In the genomic region with DNA sequence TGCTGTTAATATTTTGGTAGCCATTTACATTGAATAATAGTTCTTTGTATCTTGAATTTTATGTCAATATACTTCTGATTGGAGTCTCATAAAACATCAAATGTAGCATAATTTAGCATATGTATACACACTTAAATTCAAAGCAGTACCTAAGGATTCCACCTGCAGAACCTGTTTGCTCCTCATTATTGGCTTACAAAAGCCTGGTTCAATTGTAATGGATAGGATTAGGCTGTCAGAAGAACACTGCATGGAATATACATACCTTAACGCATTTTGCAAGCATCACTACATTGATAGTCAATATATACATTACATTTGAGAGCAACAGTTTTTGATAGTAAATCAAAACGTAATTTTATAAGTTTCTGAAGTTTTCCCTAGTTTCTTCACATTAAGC, we compare ENCODE assay signal across 2 cellular contexts.
TF ChIP-seq lines count a peak whose summit lies in the region.

No MANE protein-coding gene starts in this region.

TF ChIP-seq in GM23338, 12 proteins besides CTCF, POLR2A, EP300 and RAD21 (continued from another document):
- TF ChIP-seq, protein P1, sequence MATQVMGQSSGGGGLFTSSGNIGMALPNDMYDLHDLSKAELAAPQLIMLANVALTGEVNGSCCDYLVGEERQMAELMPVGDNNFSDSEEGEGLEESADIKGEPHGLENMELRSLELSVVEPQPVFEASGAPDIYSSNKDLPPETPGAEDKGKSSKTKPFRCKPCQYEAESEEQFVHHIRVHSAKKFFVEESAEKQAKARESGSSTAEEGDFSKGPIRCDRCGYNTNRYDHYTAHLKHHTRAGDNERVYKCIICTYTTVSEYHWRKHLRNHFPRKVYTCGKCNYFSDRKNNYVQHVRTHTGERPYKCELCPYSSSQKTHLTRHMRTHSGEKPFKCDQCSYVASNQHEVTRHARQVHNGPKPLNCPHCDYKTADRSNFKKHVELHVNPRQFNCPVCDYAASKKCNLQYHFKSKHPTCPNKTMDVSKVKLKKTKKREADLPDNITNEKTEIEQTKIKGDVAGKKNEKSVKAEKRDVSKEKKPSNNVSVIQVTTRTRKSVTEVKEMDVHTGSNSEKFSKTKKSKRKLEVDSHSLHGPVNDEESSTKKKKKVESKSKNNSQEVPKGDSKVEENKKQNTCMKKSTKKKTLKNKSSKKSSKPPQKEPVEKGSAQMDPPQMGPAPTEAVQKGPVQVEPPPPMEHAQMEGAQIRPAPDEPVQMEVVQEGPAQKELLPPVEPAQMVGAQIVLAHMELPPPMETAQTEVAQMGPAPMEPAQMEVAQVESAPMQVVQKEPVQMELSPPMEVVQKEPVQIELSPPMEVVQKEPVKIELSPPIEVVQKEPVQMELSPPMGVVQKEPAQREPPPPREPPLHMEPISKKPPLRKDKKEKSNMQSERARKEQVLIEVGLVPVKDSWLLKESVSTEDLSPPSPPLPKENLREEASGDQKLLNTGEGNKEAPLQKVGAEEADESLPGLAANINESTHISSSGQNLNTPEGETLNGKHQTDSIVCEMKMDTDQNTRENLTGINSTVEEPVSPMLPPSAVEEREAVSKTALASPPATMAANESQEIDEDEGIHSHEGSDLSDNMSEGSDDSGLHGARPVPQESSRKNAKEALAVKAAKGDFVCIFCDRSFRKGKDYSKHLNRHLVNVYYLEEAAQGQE (IDR thresholded peaks at IDR 0.05; ENCODE audit: unreplicated experiment), result no peak
- TF ChIP-seq POLR2AphosphoS5 (IDR thresholded peaks at IDR 0.05; ENCODE audit: low read depth) (no peak), ZNF114 (CRISPR knock-in tag; IDR thresholded peaks at IDR 0.05) (no peak)
- TF ChIP-seq, protein P2, sequence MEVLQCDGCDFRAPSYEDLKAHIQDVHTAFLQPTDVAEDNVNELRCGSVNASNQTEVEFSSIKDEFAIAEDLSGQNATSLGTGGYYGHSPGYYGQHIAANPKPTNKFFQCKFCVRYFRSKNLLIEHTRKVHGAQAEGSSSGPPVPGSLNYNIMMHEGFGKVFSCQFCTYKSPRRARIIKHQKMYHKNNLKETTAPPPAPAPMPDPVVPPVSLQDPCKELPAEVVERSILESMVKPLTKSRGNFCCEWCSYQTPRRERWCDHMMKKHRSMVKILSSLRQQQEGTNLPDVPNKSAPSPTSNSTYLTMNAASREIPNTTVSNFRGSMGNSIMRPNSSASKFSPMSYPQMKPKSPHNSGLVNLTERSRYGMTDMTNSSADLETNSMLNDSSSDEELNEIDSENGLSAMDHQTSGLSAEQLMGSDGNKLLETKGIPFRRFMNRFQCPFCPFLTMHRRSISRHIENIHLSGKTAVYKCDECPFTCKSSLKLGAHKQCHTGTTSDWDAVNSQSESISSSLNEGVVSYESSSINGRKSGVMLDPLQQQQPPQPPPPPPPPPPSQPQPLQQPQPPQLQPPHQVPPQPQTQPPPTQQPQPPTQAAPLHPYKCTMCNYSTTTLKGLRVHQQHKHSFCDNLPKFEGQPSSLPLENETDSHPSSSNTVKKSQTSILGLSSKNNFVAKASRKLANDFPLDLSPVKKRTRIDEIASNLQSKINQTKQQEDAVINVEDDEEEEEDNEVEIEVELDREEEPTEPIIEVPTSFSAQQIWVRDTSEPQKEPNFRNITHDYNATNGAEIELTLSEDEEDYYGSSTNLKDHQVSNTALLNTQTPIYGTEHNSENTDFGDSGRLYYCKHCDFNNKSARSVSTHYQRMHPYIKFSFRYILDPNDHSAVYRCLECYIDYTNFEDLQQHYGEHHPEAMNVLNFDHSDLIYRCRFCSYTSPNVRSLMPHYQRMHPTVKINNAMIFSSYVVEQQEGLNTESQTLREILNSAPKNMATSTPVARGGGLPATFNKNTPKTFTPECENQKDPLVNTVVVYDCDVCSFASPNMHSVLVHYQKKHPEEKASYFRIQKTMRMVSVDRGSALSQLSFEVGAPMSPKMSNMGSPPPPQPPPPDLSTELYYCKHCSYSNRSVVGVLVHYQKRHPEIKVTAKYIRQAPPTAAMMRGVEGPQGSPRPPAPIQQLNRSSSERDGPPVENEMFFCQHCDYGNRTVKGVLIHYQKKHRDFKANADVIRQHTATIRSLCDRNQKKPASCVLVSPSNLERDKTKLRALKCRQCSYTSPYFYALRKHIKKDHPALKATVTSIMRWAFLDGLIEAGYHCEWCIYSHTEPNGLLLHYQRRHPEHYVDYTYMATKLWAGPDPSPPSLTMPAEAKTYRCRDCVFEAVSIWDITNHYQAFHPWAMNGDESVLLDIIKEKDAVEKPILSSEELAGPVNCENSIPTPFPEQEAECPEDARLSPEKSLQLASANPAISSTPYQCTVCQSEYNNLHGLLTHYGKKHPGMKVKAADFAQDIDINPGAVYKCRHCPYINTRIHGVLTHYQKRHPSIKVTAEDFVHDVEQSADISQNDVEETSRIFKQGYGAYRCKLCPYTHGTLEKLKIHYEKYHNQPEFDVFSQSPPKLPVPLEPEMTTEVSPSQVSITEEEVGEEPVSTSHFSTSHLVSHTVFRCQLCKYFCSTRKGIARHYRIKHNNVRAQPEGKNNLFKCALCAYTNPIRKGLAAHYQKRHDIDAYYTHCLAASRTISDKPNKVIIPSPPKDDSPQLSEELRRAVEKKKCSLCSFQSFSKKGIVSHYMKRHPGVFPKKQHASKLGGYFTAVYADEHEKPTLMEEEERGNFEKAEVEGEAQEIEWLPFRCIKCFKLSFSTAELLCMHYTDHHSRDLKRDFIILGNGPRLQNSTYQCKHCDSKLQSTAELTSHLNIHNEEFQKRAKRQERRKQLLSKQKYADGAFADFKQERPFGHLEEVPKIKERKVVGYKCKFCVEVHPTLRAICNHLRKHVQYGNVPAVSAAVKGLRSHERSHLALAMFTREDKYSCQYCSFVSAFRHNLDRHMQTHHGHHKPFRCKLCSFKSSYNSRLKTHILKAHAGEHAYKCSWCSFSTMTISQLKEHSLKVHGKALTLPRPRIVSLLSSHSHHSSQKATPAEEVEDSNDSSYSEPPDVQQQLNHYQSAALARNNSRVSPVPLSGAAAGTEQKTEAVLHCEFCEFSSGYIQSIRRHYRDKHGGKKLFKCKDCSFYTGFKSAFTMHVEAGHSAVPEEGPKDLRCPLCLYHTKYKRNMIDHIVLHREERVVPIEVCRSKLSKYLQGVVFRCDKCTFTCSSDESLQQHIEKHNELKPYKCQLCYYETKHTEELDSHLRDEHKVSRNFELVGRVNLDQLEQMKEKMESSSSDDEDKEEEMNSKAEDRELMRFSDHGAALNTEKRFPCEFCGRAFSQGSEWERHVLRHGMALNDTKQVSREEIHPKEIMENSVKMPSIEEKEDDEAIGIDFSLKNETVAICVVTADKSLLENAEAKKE (CRISPR knock-in tag; IDR thresholded peaks at IDR 0.05), result no peak
TF ChIP-seq in GM23338: peak in this region for 0.

TF ChIP-seq in WTC11, 78 proteins besides CTCF, POLR2A, EP300 and RAD21 (continued from another document):
- TF ChIP-seq, protein P3, sequence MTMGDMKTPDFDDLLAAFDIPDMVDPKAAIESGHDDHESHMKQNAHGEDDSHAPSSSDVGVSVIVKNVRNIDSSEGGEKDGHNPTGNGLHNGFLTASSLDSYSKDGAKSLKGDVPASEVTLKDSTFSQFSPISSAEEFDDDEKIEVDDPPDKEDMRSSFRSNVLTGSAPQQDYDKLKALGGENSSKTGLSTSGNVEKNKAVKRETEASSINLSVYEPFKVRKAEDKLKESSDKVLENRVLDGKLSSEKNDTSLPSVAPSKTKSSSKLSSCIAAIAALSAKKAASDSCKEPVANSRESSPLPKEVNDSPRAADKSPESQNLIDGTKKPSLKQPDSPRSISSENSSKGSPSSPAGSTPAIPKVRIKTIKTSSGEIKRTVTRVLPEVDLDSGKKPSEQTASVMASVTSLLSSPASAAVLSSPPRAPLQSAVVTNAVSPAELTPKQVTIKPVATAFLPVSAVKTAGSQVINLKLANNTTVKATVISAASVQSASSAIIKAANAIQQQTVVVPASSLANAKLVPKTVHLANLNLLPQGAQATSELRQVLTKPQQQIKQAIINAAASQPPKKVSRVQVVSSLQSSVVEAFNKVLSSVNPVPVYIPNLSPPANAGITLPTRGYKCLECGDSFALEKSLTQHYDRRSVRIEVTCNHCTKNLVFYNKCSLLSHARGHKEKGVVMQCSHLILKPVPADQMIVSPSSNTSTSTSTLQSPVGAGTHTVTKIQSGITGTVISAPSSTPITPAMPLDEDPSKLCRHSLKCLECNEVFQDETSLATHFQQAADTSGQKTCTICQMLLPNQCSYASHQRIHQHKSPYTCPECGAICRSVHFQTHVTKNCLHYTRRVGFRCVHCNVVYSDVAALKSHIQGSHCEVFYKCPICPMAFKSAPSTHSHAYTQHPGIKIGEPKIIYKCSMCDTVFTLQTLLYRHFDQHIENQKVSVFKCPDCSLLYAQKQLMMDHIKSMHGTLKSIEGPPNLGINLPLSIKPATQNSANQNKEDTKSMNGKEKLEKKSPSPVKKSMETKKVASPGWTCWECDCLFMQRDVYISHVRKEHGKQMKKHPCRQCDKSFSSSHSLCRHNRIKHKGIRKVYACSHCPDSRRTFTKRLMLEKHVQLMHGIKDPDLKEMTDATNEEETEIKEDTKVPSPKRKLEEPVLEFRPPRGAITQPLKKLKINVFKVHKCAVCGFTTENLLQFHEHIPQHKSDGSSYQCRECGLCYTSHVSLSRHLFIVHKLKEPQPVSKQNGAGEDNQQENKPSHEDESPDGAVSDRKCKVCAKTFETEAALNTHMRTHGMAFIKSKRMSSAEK (CRISPR knock-in tag; IDR thresholded peaks at IDR 0.05; ENCODE audit: borderline replicate concordance), result no peak
- TF ChIP-seq, protein P4, sequence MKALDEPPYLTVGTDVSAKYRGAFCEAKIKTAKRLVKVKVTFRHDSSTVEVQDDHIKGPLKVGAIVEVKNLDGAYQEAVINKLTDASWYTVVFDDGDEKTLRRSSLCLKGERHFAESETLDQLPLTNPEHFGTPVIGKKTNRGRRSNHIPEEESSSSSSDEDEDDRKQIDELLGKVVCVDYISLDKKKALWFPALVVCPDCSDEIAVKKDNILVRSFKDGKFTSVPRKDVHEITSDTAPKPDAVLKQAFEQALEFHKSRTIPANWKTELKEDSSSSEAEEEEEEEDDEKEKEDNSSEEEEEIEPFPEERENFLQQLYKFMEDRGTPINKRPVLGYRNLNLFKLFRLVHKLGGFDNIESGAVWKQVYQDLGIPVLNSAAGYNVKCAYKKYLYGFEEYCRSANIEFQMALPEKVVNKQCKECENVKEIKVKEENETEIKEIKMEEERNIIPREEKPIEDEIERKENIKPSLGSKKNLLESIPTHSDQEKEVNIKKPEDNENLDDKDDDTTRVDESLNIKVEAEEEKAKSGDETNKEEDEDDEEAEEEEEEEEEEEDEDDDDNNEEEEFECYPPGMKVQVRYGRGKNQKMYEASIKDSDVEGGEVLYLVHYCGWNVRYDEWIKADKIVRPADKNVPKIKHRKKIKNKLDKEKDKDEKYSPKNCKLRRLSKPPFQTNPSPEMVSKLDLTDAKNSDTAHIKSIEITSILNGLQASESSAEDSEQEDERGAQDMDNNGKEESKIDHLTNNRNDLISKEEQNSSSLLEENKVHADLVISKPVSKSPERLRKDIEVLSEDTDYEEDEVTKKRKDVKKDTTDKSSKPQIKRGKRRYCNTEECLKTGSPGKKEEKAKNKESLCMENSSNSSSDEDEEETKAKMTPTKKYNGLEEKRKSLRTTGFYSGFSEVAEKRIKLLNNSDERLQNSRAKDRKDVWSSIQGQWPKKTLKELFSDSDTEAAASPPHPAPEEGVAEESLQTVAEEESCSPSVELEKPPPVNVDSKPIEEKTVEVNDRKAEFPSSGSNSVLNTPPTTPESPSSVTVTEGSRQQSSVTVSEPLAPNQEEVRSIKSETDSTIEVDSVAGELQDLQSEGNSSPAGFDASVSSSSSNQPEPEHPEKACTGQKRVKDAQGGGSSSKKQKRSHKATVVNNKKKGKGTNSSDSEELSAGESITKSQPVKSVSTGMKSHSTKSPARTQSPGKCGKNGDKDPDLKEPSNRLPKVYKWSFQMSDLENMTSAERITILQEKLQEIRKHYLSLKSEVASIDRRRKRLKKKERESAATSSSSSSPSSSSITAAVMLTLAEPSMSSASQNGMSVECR (CRISPR knock-in tag; IDR thresholded peaks at IDR 0.05; ENCODE audit: borderline replicate concordance), result no peak
- TF ChIP-seq RORB (CRISPR knock-in tag; IDR thresholded peaks at IDR 0.05) (no peak), FOXK1 (CRISPR knock-in tag; IDR thresholded peaks at IDR 0.05) (no peak), IRF2 (CRISPR knock-in tag; IDR thresholded peaks at IDR 0.05; ENCODE audit: borderline replicate concordance, low read depth) (no peak), GRHL2 (CRISPR knock-in tag; IDR thresholded peaks at IDR 0.05; ENCODE audit: insufficient replicate concordance, severe bottlenecking) (no peak)
